ENCODE assay signal across 11 cellular contexts in genomic region chr1:41738475-41738874, GRCh38.
A peak's percentile ranks its signal among the peaks of the same experiment; 100 is the strongest.
DNase-seq lines count a peak whose midpoint lies in the region; ATAC-seq and FAIRE-seq lines count a peak whose summit lies in the region.
"Had no signal": no experiment of that assay in that cellular context is flagged by ENCODE, and none has a peak within 500 bp of the region (broad histone marks: within the 10 kb centered on the region; RNA-seq: fewer than 3 reads in every experiment).

No MANE protein-coding gene starts in this region.

- DNase-seq in stimulated activated CD4-positive, alpha-beta T cell treated with anti-CD3 and anti-CD28 coated beads, Interleukin-15, amount 100 ng/mL, for 24 hours = peak; percentile 24
- DNase-seq in stimulated activated CD4-positive, alpha-beta T cell treated with anti-CD3 and anti-CD28 coated beads, Interleukin-4, amount 100 ng/mL, for 24 hours = no peak
- no peak for DNase-seq in activated naive CD8-positive, alpha-beta T cell treated with anti-CD3 and anti-CD28 coated beads, Interleukin-2, amount 50 U/mL, for 24 hours
- peak; percentile 69 for DNase-seq in myocyte (ENCODE audit: low read depth)
- peak; percentile 59 for DNase-seq in urothelium cell line (ENCODE audit: low spot score)
- DNase-seq in globus pallidus (ENCODE audit: low spot score) = no peak
- DNase-seq in DMS 273 treated with DMSO at 0.1 percent for 48 hours (lab: John Stamatoyannopoulos, UW) = no peak
- DNase-seq in HAP-1 (ENCODE audit: low spot score in 2 of 2) = no peak
- DNase-seq: NCI-H2029 had no signal

- FAIRE-seq in urothelium cell line (lab: Jason Lieb, UNC) = peak; percentile 53

- H3K36me3 ChIP-seq in HAP-1 (replicated peaks) = no peaks in the 10 kb centered on the region

- peak overlapping the region; percentile 95 for H3K27ac Mint-ChIP-seq in activated naive CD8-positive, alpha-beta T cell treated with anti-CD3 and anti-CD28 coated beads, Interleukin-2, amount 50 U/mL, for 24 hours

- peak overlapping the region; percentile 77 for H3K4me3 Mint-ChIP-seq in activated naive CD8-positive, alpha-beta T cell treated with anti-CD3 and anti-CD28 coated beads, Interleukin-2, amount 50 U/mL, for 24 hours

- no peak overlapping the region for H3K4me3 ChIP-seq in HAP-1

- no peak for ATAC-seq in activated naive CD8-positive, alpha-beta T cell treated with anti-CD3 and anti-CD28 coated beads, Interleukin-2, amount 50 U/mL, for 24 hours
- ATAC-seq: HCT116, SK-N-SH treated with all-trans-retinoic acid at 6 μM for 48 hours had no signal

- H3K4me1 Mint-ChIP-seq in activated naive CD8-positive, alpha-beta T cell treated with anti-CD3 and anti-CD28 coated beads, Interleukin-2, amount 50 U/mL, for 24 hours = peaks cover 95% of the 10 kb centered on the region

- in situ Hi-C loops in HAP-1 (cut with MboI; ENCODE audit: low sequenced_read_pairs) = no loop called here

- H3K27me3 Mint-ChIP-seq in activated naive CD8-positive, alpha-beta T cell treated with anti-CD3 and anti-CD28 coated beads, Interleukin-2, amount 50 U/mL, for 24 hours = no peaks in the 10 kb centered on the region

- no peaks in the 10 kb centered on the region for H3K9me3 Mint-ChIP-seq in activated naive CD8-positive, alpha-beta T cell treated with anti-CD3 and anti-CD28 coated beads, Interleukin-2, amount 50 U/mL, for 24 hours

- H3K4me1 ChIP-seq in HAP-1 = no peaks in the 10 kb centered on the region

- no peaks in the 10 kb centered on the region for H3K9me3 ChIP-seq in HAP-1

- 0 out of 2 replicates have a peak, but pooled peaks cover 2% of the 10 kb centered on the region for H3K27me3 ChIP-seq in HAP-1 (ENCODE audit: low read depth)

- no peaks in the 10 kb centered on the region for H3K36me3 Mint-ChIP-seq in activated naive CD8-positive, alpha-beta T cell treated with anti-CD3 and anti-CD28 coated beads, Interleukin-2, amount 50 U/mL, for 24 hours (ENCODE audit: low read depth)

Comparison
In these comparisons a context has a peak if more than half of its experiments do, and no peak if none do; other contexts are left out.
1. DNase-seq: peak in stimulated activated CD4-positive, alpha-beta T cell treated with anti-CD3 and anti-CD28 coated beads, Interleukin-15, amount 100 ng/mL, for 24 hours (single experiment), myocyte (single experiment) and urothelium cell line (single experiment); none in stimulated activated CD4-positive, alpha-beta T cell treated with anti-CD3 and anti-CD28 coated beads, Interleukin-4, amount 100 ng/mL, for 24 hours (single experiment), activated naive CD8-positive, alpha-beta T cell treated with anti-CD3 and anti-CD28 coated beads, Interleukin-2, amount 50 U/mL, for 24 hours (single experiment), globus pallidus (single experiment), DMS 273 treated with DMSO at 0.1 percent for 48 hours (single experiment) and HAP-1 (0 of 2).